Comparison of ENCODE assay signal across 11 cellular contexts in the genomic region with DNA sequence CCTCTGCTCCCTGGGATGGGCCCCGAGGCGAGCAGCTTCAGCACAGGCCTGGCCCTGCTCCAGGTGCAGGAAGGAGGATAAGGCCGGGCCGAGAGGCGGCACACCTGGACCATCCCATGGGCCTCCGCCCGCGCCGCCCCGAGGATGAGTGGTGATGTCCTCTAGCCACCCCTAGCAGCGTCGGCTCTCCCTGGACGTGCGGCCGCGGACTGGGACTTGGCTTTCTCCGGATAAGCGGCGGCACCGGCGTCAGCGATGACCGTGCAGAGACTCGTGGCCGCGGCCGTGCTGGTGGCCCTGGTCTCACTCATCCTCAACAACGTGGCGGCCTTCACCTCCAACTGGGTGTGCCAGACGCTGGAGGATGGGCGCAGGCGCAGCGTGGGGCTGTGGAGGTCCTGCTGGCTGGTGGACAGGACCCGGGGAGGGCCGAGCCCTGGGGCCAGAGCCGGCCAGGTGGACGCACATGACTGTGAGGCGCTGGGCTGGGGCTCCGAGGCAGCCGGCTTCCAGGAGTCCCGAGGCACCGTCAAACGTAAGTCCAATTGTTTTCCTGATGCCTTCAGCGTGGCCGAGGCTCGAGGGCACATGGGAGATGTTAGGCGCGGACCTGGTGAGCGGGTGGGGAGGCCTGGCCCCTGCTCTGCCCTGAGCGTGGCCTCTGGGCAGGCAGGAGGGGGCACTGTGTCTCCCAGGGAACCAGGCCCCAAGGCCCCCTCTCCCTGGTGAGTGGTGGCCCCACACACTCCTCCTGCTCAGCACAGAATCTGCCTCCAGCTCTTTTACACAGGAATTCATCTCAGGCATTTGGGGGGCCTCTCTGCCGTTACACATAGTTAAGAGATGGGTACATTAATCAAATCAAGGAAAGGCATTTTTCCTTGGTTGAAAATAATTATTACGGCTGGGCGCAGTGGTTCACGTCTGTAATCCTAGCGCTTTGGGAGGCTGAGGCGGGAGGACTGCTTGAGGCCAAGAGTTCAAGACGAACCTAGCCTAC. TPM values are rescaled to one million over a fixed set of nuclear protein-coding genes. Genes with fewer than 3 reads are reported as not detected.
DNase-seq lines count a peak whose midpoint lies in the region; ATAC-seq and TF ChIP-seq lines count a peak whose summit lies in the region.
"Had no signal": no experiment of that assay in that cellular context is flagged by ENCODE, and none has a peak within 500 bp of the region (broad histone marks: within the 10 kb centered on the region; RNA-seq: fewer than 3 reads in every experiment).

No MANE protein-coding gene starts in this region.

- H3K4me3 ChIP-seq in body of pancreas (no peak overlapping the region), mesodermal cell (ENCODE audit: extremely low read depth, insufficient read depth, low read length, poor library complexity, severe bottlenecking) (peak overlapping the region; percentile 32), thyroid gland (replicated peaks in 1 of 3) (peak overlapping the region; percentile 24 to 58 (median 35))

- H3K36me3 ChIP-seq in body of pancreas (replicated peaks in 1 of 2; ENCODE audit: insufficient read depth in 1 of 2, low read depth in 2 of 2) (no peaks in the 10 kb centered on the region), mesodermal cell (ENCODE audit: control insufficient read depth, insufficient read depth, low read length) (peaks cover 9% of the 10 kb centered on the region), thyroid gland (peaks cover 26 to 36% of the 10 kb centered on the region in 2 donors)

- WGBS in body of pancreas, 2 donors = 75 to 85% methylated on average over 7 to 57 of the region's 57 CpGs
- WGBS in mesodermal cell (ENCODE audit: insufficient coverage in 2 of 2), 2 experiments = 96% methylated on average over 55 to 57 of the region's 57 CpGs
- WGBS in thyroid gland, 2 donors = 65 to 80% methylated on average over 22 to 47 of the region's 57 CpGs

- DNase-seq in activated CD4-positive, alpha-beta T cell treated with anti-CD3 and anti-CD28 coated beads for 48 hours = peak; percentile 47
- no peak for DNase-seq in activated CD4-positive, alpha-beta T cell treated with anti-CD3 and anti-CD28 coated beads for 1 hour
- no peak for DNase-seq in body of pancreas
- DNase-seq in thyroid gland = no peak
- no peak for DNase-seq in GM19238 (ENCODE audit: insufficient read length, low spot score)
- DNase-seq in omental fat pad (ENCODE audit: low spot score) = no peak
- DNase-seq: AML-193, NCI-H446 had no signal

- H3K27me3 ChIP-seq in body of pancreas (no peaks in the 10 kb centered on the region), thyroid gland (no peaks in the 10 kb centered on the region)

- H3K9me3 ChIP-seq in body of pancreas (no peaks in the 10 kb centered on the region), mesodermal cell (ENCODE audit: control insufficient read depth, low read length) (no peaks in the 10 kb centered on the region), thyroid gland (no peaks in the 10 kb centered on the region)

- no peak for TF ChIP-seq CTCF in body of pancreas (IDR thresholded peaks at IDR 0.05)
- TF ChIP-seq CTCF in thyroid gland (IDR thresholded peaks at IDR 0.05) = no peak
- TF ChIP-seq CTCF in omental fat pad (IDR thresholded peaks at IDR 0.05) = no peak

- H3K4me1 ChIP-seq in body of pancreas = peaks cover 4% of the 10 kb centered on the region
- H3K4me1 ChIP-seq in mesodermal cell (ENCODE audit: control insufficient read depth, insufficient read depth, low read length, poor library complexity, severe bottlenecking) = peaks cover 38% of the 10 kb centered on the region
- peaks cover 0 to 29% of the 10 kb centered on the region in 2 donors for H3K4me1 ChIP-seq in thyroid gland

- no peak for TF ChIP-seq POLR2A in body of pancreas (IDR thresholded peaks at IDR 0.05)
- no peak for TF ChIP-seq POLR2A in thyroid gland (IDR thresholded peaks at IDR 0.05)

- intact Hi-C loops in body of pancreas (cut with DNase I) = no loop called here
- intact Hi-C loops in thyroid gland (cut with DNase I) = no loop called here

- ATAC-seq in body of pancreas (no peak), GM18873 (IDR thresholded peaks at IDR 0.05; ENCODE audit: low FRiP score, unreplicated experiment) (no peak), omental fat pad (ENCODE audit: low FRiP score) (no peak)

- H3K27ac ChIP-seq in body of pancreas (peak overlapping the region; percentile 26 to 78 (median 53)), mesodermal cell (ENCODE audit: low read depth, low read length, severe bottlenecking) (peak overlapping the region; percentile 67), thyroid gland (peak overlapping the region; percentile 77 to 90 (median 90))

RNA-seq across cellular contexts. Expression of a gene that starts 0.9 kb away (rescaled TPM):
- total RNA-seq in body of pancreas = 10 to 100 TPM; 23.6 to 25.1 TPM
- 16.4 TPM for polyA plus RNA-seq in mesodermal cell (2013, experiment 1 of 2)
- polyA plus RNA-seq in mesodermal cell (2013, experiment 2 of 2) = 10.3 TPM
- total RNA-seq in thyroid gland = 10 to 100 TPM; 38.5 to 85.3 (median 66.0) TPM
- 100 to 1,000 TPM in 1 of 4 donors, 10 to 100 TPM in 3; 21.4 to 141 (median 41.7) TPM for total RNA-seq in omental fat pad
- total RNA-seq: H1 had no signal
- polyA plus RNA-seq: H1 had no signal

RNA-seq across cellular contexts. Expression of a gene that starts 41.2 kb away (rescaled TPM):
- 10 to 100 TPM; 25.4 to 76.5 TPM for total RNA-seq in body of pancreas
- 34.4 TPM for polyA plus RNA-seq in mesodermal cell (2013, experiment 1 of 2)
- polyA plus RNA-seq in mesodermal cell (2013, experiment 2 of 2) = 23.8 TPM
- 10 to 100 TPM; 12.5 to 19.4 (median 12.8) TPM for total RNA-seq in thyroid gland
- total RNA-seq in omental fat pad = 10 to 100 TPM; 12.7 to 38.5 (median 22.2) TPM

RNA-seq across cellular contexts. Expression of a gene that starts 45.6 kb away (rescaled TPM):
- total RNA-seq in body of pancreas (not detected), thyroid gland (not detected), omental fat pad (not detected)
- not detected for polyA plus RNA-seq in mesodermal cell (2013, experiment 1 of 2)
- not detected for polyA plus RNA-seq in mesodermal cell (2013, experiment 2 of 2)
- total RNA-seq: H1 had no signal
- polyA plus RNA-seq: H1 had no signal

RNA-seq across cellular contexts. Expression of a gene that starts 59.5 kb away (rescaled TPM):
- total RNA-seq in body of pancreas (100 to 1,000 TPM in 1 of 2 donors, 10 to 100 TPM in 1; 27.2 to 115 TPM), thyroid gland (100 to 1,000 TPM in 2 of 4 donors, 10 to 100 TPM in 2; 50.3 to 144 (median 89.9) TPM), omental fat pad (10 to 100 TPM; 42.6 to 62.3 (median 52.2) TPM)
- polyA plus RNA-seq in mesodermal cell (2013, experiment 1 of 2) = 46.9 TPM
- polyA plus RNA-seq in mesodermal cell (2013, experiment 2 of 2) = 34.1 TPM

Comparison
In these comparisons a context has a peak if more than half of its experiments do, and no peak if none do; other contexts are left out.
1. H3K4me3 ChIP-seq: peak in mesodermal cell (single experiment) and thyroid gland (3 of 3); none in body of pancreas (0 of 2).
2. Peak in every context shown above with its lines, with median percentiles within 50 percentile points of each other: H3K27ac ChIP-seq.